16 cellular contexts compared by ENCODE assay signal in genomic region chr6:163991326-163991725, GRCh38.
A peak's percentile ranks its signal among the peaks of the same experiment; 100 is the strongest.
DNase-seq lines count a peak whose midpoint lies in the region; FAIRE-seq and TF ChIP-seq lines count a peak whose summit lies in the region.
"Had no signal": no experiment of that assay in that cellular context is flagged by ENCODE, and none has a peak within 500 bp of the region (broad histone marks: within the 10 kb centered on the region; RNA-seq: fewer than 3 reads in every experiment).

No MANE protein-coding gene starts in this region.

- H3K36me3 ChIP-seq in astrocyte (ENCODE audit: insufficient read depth, low read length) (no peaks in the 10 kb centered on the region), mammary epithelial cell (ENCODE audit: insufficient read depth, low read length) (no peaks in the 10 kb centered on the region)
- H3K36me3 ChIP-seq: BLaER1, HAP-1 had no signal

- FAIRE-seq in astrocyte (lab: Jason Lieb, UNC): no peak
- FAIRE-seq in frontal cortex (lab: Jason Lieb, UNC): no peak
- FAIRE-seq: GM12878 had no signal

- 33% methylated on average over 4 of the region's 4 CpGs for WGBS in mammary epithelial cell (ENCODE audit: low coverage, missing lambda C conversion rate)

- peaks cover 2% of the 10 kb centered on the region for H3K9me3 Mint-ChIP-seq in astrocyte (ENCODE audit: unreplicated experiment)
- H3K9me3 Mint-ChIP-seq: CD4-positive, alpha-beta memory T cell had no signal

- H3K27ac Mint-ChIP-seq in astrocyte (ENCODE audit: unreplicated experiment): no peak overlapping the region
- H3K27ac Mint-ChIP-seq: CD14-positive monocyte; CD4-positive, alpha-beta memory T cell had no signal

- H4K20me1 ChIP-seq in astrocyte (ENCODE audit: insufficient read depth, low read length) (no peaks in the 10 kb centered on the region), mammary epithelial cell (ENCODE audit: insufficient read depth, low read length) (no peaks in the 10 kb centered on the region)
- H4K20me1 ChIP-seq: BLaER1 had no signal

- in situ Hi-C loops in mammary epithelial cell (cut with MboI; ENCODE audit: low sequenced_read_pairs in 2 of 2): no loop called here

- DNase-seq in CMK (ENCODE audit: low read depth) (peak; percentile 8), OCI-M1 (lab: John Stamatoyannopoulos, UW) (peak; percentile 57), astrocyte (ENCODE audit: low read depth) (peak; percentile 18), myocyte (ENCODE audit: low read depth) (peak; percentile 27), iPS-NIHi11 (ENCODE audit: low spot score) (no peak), frontal cortex (ENCODE audit: low spot score in 2 of 2) (no peak), SW 1271 (lab: John Stamatoyannopoulos, UW) (no peak), mammary epithelial cell (no peak)
- DNase-seq: 8988T; Calu3; CD4-positive, alpha-beta memory T cell; DMS79 treated with DMSO at 0.1 percent for 48 hours had no signal

- H3K4me3 ChIP-seq in astrocyte (ENCODE audit: insufficient read depth, low read depth, low read length): no peak overlapping the region
- no peak overlapping the region for H3K4me3 ChIP-seq in mammary epithelial cell (replicated peaks in 1 of 3; ENCODE audit: insufficient read depth in 1 of 3, low read depth in 2 of 3, low read length in 3 of 3)
- H3K4me3 ChIP-seq: BLaER1, GM12878, HAP-1 had no signal

- no peak overlapping the region for H3K27ac ChIP-seq in astrocyte (ENCODE audit: low read depth, low read length)
- no peak overlapping the region for H3K27ac ChIP-seq in mammary epithelial cell (ENCODE audit: insufficient read depth, low read depth, low read length)
- H3K27ac ChIP-seq: BLaER1 had no signal

- H3K9me3 ChIP-seq in astrocyte (ENCODE audit: insufficient read depth, low read depth, low read length): no peaks in the 10 kb centered on the region
- peaks cover 2% of the 10 kb centered on the region for H3K9me3 ChIP-seq in mammary epithelial cell (replicated peaks; ENCODE audit: insufficient read depth, low read length)
- H3K9me3 ChIP-seq: BLaER1, HAP-1 had no signal

- H3K4me3 Mint-ChIP-seq in astrocyte (ENCODE audit: unreplicated experiment): no peak overlapping the region
- H3K4me3 Mint-ChIP-seq: CD14-positive monocyte; CD4-positive, alpha-beta memory T cell had no signal

- H3K4me1 ChIP-seq in astrocyte (ENCODE audit: insufficient read depth, low read length): peaks cover 4% of the 10 kb centered on the region
- no peaks in the 10 kb centered on the region for H3K4me1 ChIP-seq in mammary epithelial cell (ENCODE audit: insufficient read depth, low read length)
- H3K4me1 ChIP-seq: BLaER1 had no signal

- TF ChIP-seq CTCF in astrocyte (IDR thresholded peaks at IDR 0.05; ENCODE audit: insufficient read depth, low read depth, low read length) (no peak), mammary epithelial cell (conservative IDR thresholded peaks at IDR 0.05 in 1 of 2, IDR thresholded peaks at IDR 0.05 in 1 of 2; ENCODE audit: extremely low read depth in 1 of 2, insufficient read depth in 1 of 2, low read depth in 1 of 2, low read length in 2 of 2) (no peak)

- no peaks in the 10 kb centered on the region for H3K36me3 Mint-ChIP-seq in astrocyte (ENCODE audit: low read depth, unreplicated experiment)
- H3K36me3 Mint-ChIP-seq: CD14-positive monocyte; CD4-positive, alpha-beta memory T cell had no signal

- H3K79me2 ChIP-seq in astrocyte (ENCODE audit: insufficient read depth, low read length) (no peaks in the 10 kb centered on the region), mammary epithelial cell (ENCODE audit: insufficient read depth, low read length) (no peaks in the 10 kb centered on the region)

- intact Hi-C loops in mammary epithelial cell (cut with micrococcal nuclease): no loop called here

- H3K27me3 Mint-ChIP-seq in astrocyte (ENCODE audit: low read depth, unreplicated experiment): no peaks in the 10 kb centered on the region

- peaks cover 30% of the 10 kb centered on the region for H3K4me1 Mint-ChIP-seq in astrocyte (ENCODE audit: low read depth, unreplicated experiment)

- H2AFZ ChIP-seq in astrocyte (ENCODE audit: low read depth, low read length) (no peak overlapping the region), mammary epithelial cell (ENCODE audit: low read depth, low read length) (no peak overlapping the region)

- no TSS peak for BruUV-seq in mammary epithelial cell (replicated peaks; lab: Mats Ljungman, UMichigan)

- CTCF ChIA-PET in mammary epithelial cell (lab: Charles Lee; ENCODE audit: low non-redundant PET): no interaction called here

- H3K4me2 ChIP-seq in astrocyte (ENCODE audit: low read length) (no peak overlapping the region), mammary epithelial cell (ENCODE audit: insufficient read depth, low read depth, low read length) (no peak overlapping the region)
- H3K4me2 ChIP-seq: BLaER1 had no signal

- H3K27me3 ChIP-seq in astrocyte (ENCODE audit: insufficient read depth, low read length): no peaks in the 10 kb centered on the region
- no peaks in the 10 kb centered on the region for H3K27me3 ChIP-seq in mammary epithelial cell (ENCODE audit: insufficient read depth, low read length)
- H3K27me3 ChIP-seq: BLaER1 had no signal

- dilution Hi-C loops in mammary epithelial cell (cut with HindIII; ENCODE audit: low sequenced_read_pairs): no loop called here

- H3K9ac ChIP-seq in astrocyte (ENCODE audit: low read length) (no peak overlapping the region), mammary epithelial cell (ENCODE audit: insufficient read depth, low read length) (no peak overlapping the region)
- H3K9ac ChIP-seq: BLaER1 had no signal

Comparison
In these comparisons a context has a peak if more than half of its experiments do, and no peak if none do; other contexts are left out.
1. DNase-seq: peak in CMK (single experiment), OCI-M1 (single experiment), astrocyte (single experiment) and myocyte (single experiment); none in iPS-NIHi11 (single experiment), frontal cortex (0 of 2), SW 1271 (0 of 2) and mammary epithelial cell (single experiment).